In the genomic region with DNA sequence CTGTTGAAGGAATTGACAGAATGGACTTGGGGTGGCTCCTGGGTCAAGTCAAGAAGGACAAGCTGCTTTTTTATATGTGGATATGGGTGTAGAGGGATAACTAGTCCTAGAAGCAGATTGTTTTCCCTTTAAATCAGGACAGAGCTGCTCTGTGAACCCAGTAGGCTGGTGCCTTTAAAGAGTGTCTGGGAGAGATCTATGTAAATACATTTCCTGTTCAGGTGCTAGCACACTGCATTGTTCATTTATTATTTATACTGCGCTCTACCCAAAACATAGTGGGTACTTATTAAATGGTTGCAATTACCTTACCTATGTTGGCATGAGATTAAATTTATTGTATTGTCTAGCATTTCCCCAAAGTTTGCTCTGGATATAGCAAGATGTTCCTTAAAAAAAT, we compare ENCODE assay signal across 25 cellular contexts.
DNase-seq lines count a peak whose midpoint lies in the region; ATAC-seq and FAIRE-seq lines count a peak whose summit lies in the region.
"Had no signal": no experiment of that assay in that cellular context is flagged by ENCODE, and none has a peak within 500 bp of the region (broad histone marks: within the 10 kb centered on the region; RNA-seq: fewer than 3 reads in every experiment).

No MANE protein-coding gene starts in this region.

- H3K27me3 Mint-ChIP-seq in memory B cell, result no peaks in the 10 kb centered on the region
- H3K27me3 Mint-ChIP-seq: activated CD4-positive, alpha-beta memory T cell treated with anti-CD3 and anti-CD28 coated beads for 36 hours; activated T-cell treated with anti-CD3 and anti-CD28 coated beads, Interleukin-2, amount 50 U/mL, for 24 hours had no signal

- H3K27ac Mint-ChIP-seq in memory B cell, result peak overlapping the region; percentile 67
- H3K27ac Mint-ChIP-seq: activated CD4-positive, alpha-beta memory T cell treated with anti-CD3 and anti-CD28 coated beads for 36 hours; activated T-cell treated with anti-CD3 and anti-CD28 coated beads, Interleukin-2, amount 50 U/mL, for 24 hours; effector memory CD8-positive, alpha-beta T cell; T-helper 17 cell had no signal

- no peaks in the 10 kb centered on the region for H3K9me3 Mint-ChIP-seq in memory B cell
- H3K9me3 Mint-ChIP-seq: activated CD4-positive, alpha-beta memory T cell treated with anti-CD3 and anti-CD28 coated beads for 36 hours; activated T-cell treated with anti-CD3 and anti-CD28 coated beads, Interleukin-2, amount 50 U/mL, for 24 hours; effector memory CD8-positive, alpha-beta T cell had no signal

- FAIRE-seq in GM19239 (lab: Jason Lieb, UNC), result peak; percentile 55
- FAIRE-seq: astrocyte, K562, urothelium cell line had no signal

- H3K27me3 ChIP-seq in BLaER1, result no peaks in the 10 kb centered on the region
- H3K27me3 ChIP-seq: spleen had no signal

- no peak overlapping the region for H3K27ac ChIP-seq in BLaER1
- H3K27ac ChIP-seq: left ventricle myocardium inferior, VCaP had no signal

- ATAC-seq in memory B cell (ENCODE audit: low read depth), result peak; percentile 67
- no peak for ATAC-seq in GM21360 (IDR thresholded peaks at IDR 0.05; ENCODE audit: unreplicated experiment)
- no peak for ATAC-seq in GM21619 (IDR thresholded peaks at IDR 0.05; ENCODE audit: unreplicated experiment)
- ATAC-seq: effector memory CD8-positive, alpha-beta T cell; K562; T-helper 17 cell had no signal

- H3K4me2 ChIP-seq in BLaER1, result peak overlapping the region; percentile 36

- H3K4me3 Mint-ChIP-seq in memory B cell, result peak overlapping the region; percentile 54
- H3K4me3 Mint-ChIP-seq: activated CD4-positive, alpha-beta memory T cell treated with anti-CD3 and anti-CD28 coated beads for 36 hours; activated T-cell treated with anti-CD3 and anti-CD28 coated beads, Interleukin-2, amount 50 U/mL, for 24 hours; effector memory CD8-positive, alpha-beta T cell; T-helper 17 cell had no signal

- H3K4me1 Mint-ChIP-seq in memory B cell, result peaks cover 64% of the 10 kb centered on the region

- DNase-seq in GM19239 (ENCODE audit: insufficient read length, low spot score), result no peak
- peak; percentile 35 for DNase-seq in NAMALWA (ENCODE audit: low spot score)
- DNase-seq in memory B cell (ENCODE audit: low spot score in 2 of 2), result no peak
- no peak for DNase-seq in activated naive CD4-positive, alpha-beta T cell (lab: John Stamatoyannopoulos, UW)
- no peak for DNase-seq in NK-92 (lab: John Stamatoyannopoulos, UW; ENCODE audit: unreplicated experiment)
- DNase-seq: ACHN; activated CD4-positive, alpha-beta memory T cell treated with anti-CD3 and anti-CD28 coated beads for 36 hours; activated naive CD4-positive, alpha-beta T cell treated with anti-CD3 and anti-CD28 coated beads, Interleukin-2, amount 50 U/mL, for 16 hours; activated T-cell treated with anti-CD3 and anti-CD28 coated beads, Interleukin-2, amount 50 U/mL, for 24 hours; DMS79; effector memory CD8-positive, alpha-beta T cell; HCEC 1CT; left ventricle myocardium inferior; NCI-H1930; NCI-H510A treated with DMSO at 0.1 percent for 48 hours; OCI-M1; spleen; T-helper 17 cell had no signal

- no peaks in the 10 kb centered on the region for H4K20me1 ChIP-seq in BLaER1

- H3K9ac ChIP-seq in BLaER1, result no peak overlapping the region

- H3K4me3 ChIP-seq in BLaER1, result no peak overlapping the region
- H3K4me3 ChIP-seq: K562, left ventricle myocardium inferior, spleen had no signal

- H3K36me3 Mint-ChIP-seq in memory B cell, result no peaks in the 10 kb centered on the region
- H3K36me3 Mint-ChIP-seq: activated CD4-positive, alpha-beta memory T cell treated with anti-CD3 and anti-CD28 coated beads for 36 hours had no signal

- H3K4me1 ChIP-seq in BLaER1, result peaks cover 22% of the 10 kb centered on the region
- H3K4me1 ChIP-seq: left ventricle myocardium inferior had no signal

- no peaks in the 10 kb centered on the region for H3K9me3 ChIP-seq in BLaER1
- H3K9me3 ChIP-seq: left ventricle myocardium inferior, spleen had no signal

- no peaks in the 10 kb centered on the region for H3K36me3 ChIP-seq in BLaER1
- H3K36me3 ChIP-seq: left ventricle myocardium inferior, spleen had no signal
